In genomic region chr3:12840148-12840547, GRCh38 we compare ENCODE assay signal across 8 cellular contexts. TPM values are rescaled to one million over a fixed set of nuclear protein-coding genes. Genes with fewer than 3 reads are reported as not detected.
DNase-seq lines count a peak whose midpoint lies in the region; ATAC-seq and TF ChIP-seq lines count a peak whose summit lies in the region.
"Not testable (repeated sequence)": the region's sequence is repeated elsewhere in the genome, so short reads cannot be mapped to it uniquely, and the experiment has no call there.

No MANE protein-coding gene starts in this region.

- H3K27me3 ChIP-seq in CD8-positive, alpha-beta T cell (ENCODE audit: insufficient read depth, low read length); parathyroid adenoma (ENCODE audit: control insufficient read depth, insufficient read depth, low read length); transverse colon: not testable (repeated sequence)

- H3K9me3 Mint-ChIP-seq in CD8-positive, alpha-beta T cell; brain: not testable (repeated sequence)

- TF ChIP-seq EP300 in transverse colon (IDR thresholded peaks at IDR 0.05; ENCODE audit: low read depth): not testable (repeated sequence)

- H2AFZ ChIP-seq in parathyroid adenoma: not testable (repeated sequence)

- peak overlapping the region; percentile 89 for H3K4me2 ChIP-seq in parathyroid adenoma (ENCODE audit: low read length)

- not testable (repeated sequence) for TF ChIP-seq CTCF in CD8-positive, alpha-beta T cell (IDR thresholded peaks at IDR 0.05); LNCaP clone FGC (IDR thresholded peaks at IDR 0.05; ENCODE audit: control insufficient read depth, extremely low read depth, insufficient read depth); brain (conservative IDR thresholded peaks at IDR 0.05); fibroblast of mammary gland (conservative IDR thresholded peaks at IDR 0.05; ENCODE audit: control insufficient read depth, insufficient read depth, low read depth, low read length); lower leg skin (IDR thresholded peaks at IDR 0.05); parathyroid adenoma (IDR thresholded peaks at IDR 0.05); transverse colon (IDR thresholded peaks at IDR 0.05)

- peaks cover 62% of the 10 kb centered on the region for H3K36me3 Mint-ChIP-seq in CD8-positive, alpha-beta T cell
- peaks cover 53% of the 10 kb centered on the region for H3K36me3 Mint-ChIP-seq in brain

- not testable (repeated sequence) for H3K9me3 ChIP-seq in CD8-positive, alpha-beta T cell (ENCODE audit: low read length); parathyroid adenoma (ENCODE audit: control insufficient read depth, low read length); transverse colon

- WGBS in lower leg skin, 2 donors: 42 to 46% methylated on average over 10 of the region's 10 CpGs
- WGBS in transverse colon (ENCODE audit: low coverage in 1 of 2), 2 donors: 32% methylated on average over 10 of the region's 10 CpGs; no CpG with 5 or more reads in 1 of the 2 donors

- DNase-seq in CD8-positive, alpha-beta T cell; LNCaP clone FGC (ENCODE audit: low read depth); fibroblast of mammary gland (ENCODE audit: low read depth); lower leg skin (ENCODE audit: low spot score in 2 of 2); transverse colon: not testable (repeated sequence)
- DNase-seq in activated CD4-positive, alpha-beta T cell treated with anti-CD3 and anti-CD28 coated beads for 48 hours: peak; percentile 12

- ATAC-seq in CD8-positive, alpha-beta T cell: not testable (repeated sequence)

- peaks cover 48% of the 10 kb centered on the region for H3K4me1 Mint-ChIP-seq in CD8-positive, alpha-beta T cell (ENCODE audit: low read depth)
- peaks cover 41% of the 10 kb centered on the region for H3K4me1 Mint-ChIP-seq in brain

- TF ChIP-seq POLR2A in lower leg skin (IDR thresholded peaks at IDR 0.05); transverse colon (IDR thresholded peaks at IDR 0.05): not testable (repeated sequence)

- intact Hi-C loops in CD8-positive, alpha-beta T cell (cut with DNase I, micrococcal nuclease): loop anchor here (5.0 to 10.0 kb wide), 5 partner anchors 125 to 1815 kb away; partner anchors contain the start of genes CCDC174 (in 1 of the 2), LSM3 (in 1 of the 2), TAMM41 (in 1 of the 2) and TSEN2 (in 1 of the 2)
- intact Hi-C loops in lower leg skin (cut with DNase I; ENCODE audit: low total_unique reads); transverse colon (cut with DNase I; ENCODE audit: low total_unique reads): not testable (repeated sequence)

- H3K4me3 Mint-ChIP-seq in CD8-positive, alpha-beta T cell: peak overlapping the region; percentile 98
- peak overlapping the region; percentile 96 to 98 (median 97) for H3K4me3 Mint-ChIP-seq in brain

- H3K36me3 ChIP-seq in CD8-positive, alpha-beta T cell (ENCODE audit: insufficient read depth, low read length): peaks cover 43% of the 10 kb centered on the region
- H3K36me3 ChIP-seq in parathyroid adenoma (ENCODE audit: control insufficient read depth, insufficient read depth, low read length): not testable (repeated sequence)
- peaks cover 0 to 39% (median 14%) of the 10 kb centered on the region in 4 donors for H3K36me3 ChIP-seq in transverse colon

- not testable (repeated sequence) for H3K27me3 Mint-ChIP-seq in CD8-positive, alpha-beta T cell (ENCODE audit: low read depth); brain

- H3K9ac ChIP-seq in parathyroid adenoma: not testable (repeated sequence)

- CTCF ChIA-PET in CD8-positive, alpha-beta T cell (lab: Charles Lee): interaction anchor here (1.3 to 3.0 kb wide), 7 partner anchors 8 to 53 kb away, joined by 4 to 32 read pairs (median 17); no protein-coding TSS in a partner anchor

- peak overlapping the region; percentile 93 for H3K27ac ChIP-seq in CD8-positive, alpha-beta T cell (ENCODE audit: low read depth, low read length)
- peak overlapping the region; percentile 98 for H3K27ac ChIP-seq in parathyroid adenoma
- H3K27ac ChIP-seq in transverse colon: peak overlapping the region; percentile 87 to 92 (median 89)

- peak overlapping the region; percentile 99 for H3K27ac Mint-ChIP-seq in CD8-positive, alpha-beta T cell
- H3K27ac Mint-ChIP-seq in brain: peak overlapping the region; percentile 41 to 100 (median 100)

- peaks cover 27% of the 10 kb centered on the region for H3K79me2 ChIP-seq in parathyroid adenoma

- H3K4me1 ChIP-seq in CD8-positive, alpha-beta T cell (ENCODE audit: insufficient read depth, low read length): peaks cover 29% of the 10 kb centered on the region
- H3K4me1 ChIP-seq in parathyroid adenoma (peaks cover 20% of the 10 kb centered on the region), transverse colon (peaks cover 5 to 40% (median 26%) of the 10 kb centered on the region in 4 donors)

- in situ Hi-C loops in transverse colon (cut with MboI; ENCODE audit: low pct_ligation_motif_present in 1 of 4, low pct_unique_long_range_greater_than_20kb in 1 of 4, low sequenced_read_pairs in 3 of 4): not testable (repeated sequence)

- peak overlapping the region; percentile 98 for H3K4me3 ChIP-seq in CD8-positive, alpha-beta T cell (ENCODE audit: low read depth, low read length)
- H3K4me3 ChIP-seq in LNCaP clone FGC (ENCODE audit: low read depth, low read length) (peak overlapping the region; percentile 99), fibroblast of mammary gland (ENCODE audit: control insufficient read depth, low read depth, low read length) (peak overlapping the region; percentile 100), lower leg skin (ENCODE audit: low read depth, poor library complexity, severe bottlenecking) (peak overlapping the region; percentile 91), parathyroid adenoma (ENCODE audit: low read depth, low read length) (peak overlapping the region; percentile 65), transverse colon (peak overlapping the region; percentile 59 to 79 (median 72))

- POLR2A ChIA-PET in CD8-positive, alpha-beta T cell (lab: Charles Lee): interaction anchor here (0.9 to 2.5 kb wide), 8 partner anchors 8 to 176 kb away, joined by 3 to 34 read pairs (median 7); partner anchors contain the start of gene RAF1

RNA-seq across cellular contexts. Expression of gene RPL32, which starts 1.2 kb away (rescaled TPM):
- total RNA-seq in CD8-positive, alpha-beta T cell: 1,000 to 10,000 TPM; 4,188 to 4,224 TPM
- 2,489 TPM for polyA plus RNA-seq in brain (ENCODE audit: insufficient read depth, low read depth, low replicate concordance)
- total RNA-seq in lower leg skin: 1,000 to 10,000 TPM; 1,042 to 3,119 (median 2,671) TPM
- total RNA-seq in transverse colon: 100 to 1,000 TPM; 373 to 937 (median 550) TPM

RNA-seq across cellular contexts. Expression of gene CAND2, which starts 43.7 kb away (rescaled TPM):
- 1 to 10 TPM in 1 of 2 experiments, under 1 TPM in 1; 0.92 to 1.1 TPM for total RNA-seq in CD8-positive, alpha-beta T cell
- 10.3 TPM for polyA plus RNA-seq in brain (ENCODE audit: insufficient read depth, low read depth, low replicate concordance)
- 1 to 10 TPM in 3 of 4 donors, under 1 TPM in 1; 0.63 to 4.2 (median 2.8) TPM for total RNA-seq in lower leg skin
- total RNA-seq in transverse colon: 10 to 100 TPM in 2 of 4 donors, 1 to 10 TPM in 2; 2.7 to 18.3 (median 9.7) TPM
